ENCODE assay signal across 28 cellular contexts in genomic region chr10:21202766-21203457, GRCh38.
"Had no signal": no experiment of that assay in that cellular context is flagged by ENCODE, and none has a peak within 500 bp of the region (broad histone marks: within the 10 kb centered on the region; RNA-seq: fewer than 3 reads in every experiment).

No MANE protein-coding gene starts in this region.

- H3K9me3 ChIP-seq: pancreas, uterus had no signal

- H3K36me3 Mint-ChIP-seq: memory B cell; stimulated activated memory B cell treated with anti-CD40 and anti-IgM and Interleukin-4, amounts not matched to agents 10 μg/mL and 1 μg/mL and 100 μg/mL, for 72 hours had no signal

- H3K4me1 Mint-ChIP-seq: memory B cell; stimulated activated memory B cell treated with anti-CD40 and anti-IgM and Interleukin-4, amounts not matched to agents 10 μg/mL and 1 μg/mL and 100 μg/mL, for 72 hours had no signal

- ATAC-seq: left lobe of liver; lower lobe of right lung; natural killer cell treated with Interleukin-12 subunit alpha and Interleukin-12 subunit beta and Interleukin-15 and Interleukin-18, amount 100 ng/mL, for 72 hours; pancreas; stimulated activated memory B cell treated with anti-CD40 and anti-IgM and Interleukin-4, amounts not matched to agents 10 μg/mL and 1 μg/mL and 100 μg/mL, for 72 hours had no signal

- H3K4me1 ChIP-seq: esophagus muscularis mucosa, lower lobe of right lung, pancreas, spleen, tibial artery, upper lobe of left lung, uterus had no signal

- H3K4me2 ChIP-seq: hepatocyte had no signal

- H3K27me3 Mint-ChIP-seq: progenitor cell of endocrine pancreas; stimulated activated memory B cell treated with anti-CD40 and anti-IgM and Interleukin-4, amounts not matched to agents 10 μg/mL and 1 μg/mL and 100 μg/mL, for 72 hours had no signal

- H3K27me3 ChIP-seq: hepatocyte, pancreas, upper lobe of left lung, uterus had no signal

- H3K4me3 ChIP-seq: dorsolateral prefrontal cortex, esophagus muscularis mucosa, hepatocyte, lower lobe of right lung, pancreas, spleen, tibial artery, upper lobe of left lung, uterus had no signal

- H3K27ac Mint-ChIP-seq: memory B cell; natural killer cell treated with Interleukin-12 subunit alpha and Interleukin-12 subunit beta and Interleukin-15 and Interleukin-18, amount 100 ng/mL, for 72 hours; progenitor cell of endocrine pancreas; stimulated activated memory B cell treated with anti-CD40 and anti-IgM and Interleukin-4, amounts not matched to agents 10 μg/mL and 1 μg/mL and 100 μg/mL, for 72 hours; stimulated activated naive CD8-positive, alpha-beta T cell treated with anti-CD3 and anti-CD28 coated beads, Interleukin-15, Interleukin-2, amounts not matched to agents 100 ng/mL and 50 ng/mL, for 24 hours had no signal

- DNase-seq: cortex of kidney; dorsolateral prefrontal cortex; effector memory CD4-positive, alpha-beta T cell; foreskin melanocyte; head of caudate nucleus; islet precursor cell; lower lobe of right lung; midbrain; occipital lobe; pancreas; right cardiac atrium; spleen; stimulated activated CD4-positive, alpha-beta T cell treated with anti-CD3 and anti-CD28 coated beads, Interleukin-15, amount 100 ng/mL, for 24 hours; stimulated activated CD4-positive, alpha-beta T cell treated with anti-CD3 and anti-CD28 coated beads, Interleukin-1b, Interleukin-23, amount 100 ng/mL, for 48 hours; stimulated activated CD4-positive, alpha-beta T cell treated with anti-CD3 and anti-CD28 coated beads, Interleukin-4, amount 100 ng/mL, for 24 hours; tibial artery; uterus had no signal

- H2AFZ ChIP-seq: hepatocyte had no signal

- FAIRE-seq: endometrium, pancreas had no signal

- H3K79me2 ChIP-seq: hepatocyte had no signal

- H3K27ac ChIP-seq: dorsolateral prefrontal cortex, epithelial cell of prostate, esophagus muscularis mucosa, hepatocyte, lower lobe of right lung, pancreas, spleen, tibial artery, upper lobe of left lung, uterus had no signal

- H3K4me3 Mint-ChIP-seq: memory B cell; natural killer cell treated with Interleukin-12 subunit alpha and Interleukin-12 subunit beta and Interleukin-15 and Interleukin-18, amount 100 ng/mL, for 72 hours; stimulated activated memory B cell treated with anti-CD40 and anti-IgM and Interleukin-4, amounts not matched to agents 10 μg/mL and 1 μg/mL and 100 μg/mL, for 72 hours; stimulated activated naive CD8-positive, alpha-beta T cell treated with anti-CD3 and anti-CD28 coated beads, Interleukin-15, Interleukin-2, amounts not matched to agents 100 ng/mL and 50 ng/mL, for 24 hours had no signal

- H3K36me3 ChIP-seq: esophagus muscularis mucosa, lower lobe of right lung, pancreas, spleen, tibial artery, upper lobe of left lung, uterus had no signal
